In genomic region chr19:19662866-19663291, GRCh38 we compare ENCODE assay signal across 8 cellular contexts. TPM values are rescaled to one million over a fixed set of nuclear protein-coding genes. Genes with fewer than 3 reads are reported as not detected.
DNase-seq lines count a peak whose midpoint lies in the region; ATAC-seq and TF ChIP-seq lines count a peak whose summit lies in the region.

No MANE protein-coding gene starts in this region.

- no peaks in the 10 kb centered on the region for H3K9me3 ChIP-seq in HAP-1

- H3K4me1 ChIP-seq in HAP-1 (peaks cover 7% of the 10 kb centered on the region), foreskin keratinocyte (no peaks in the 10 kb centered on the region)

- POLR2A ChIA-PET in T-cell (lab: Charles Lee), result interaction anchor here in 1 of 2 donors (0.6 kb wide), 1 partner anchor 1361 kb away, joined by 3 read pairs; no protein-coding TSS in a partner anchor

- no peak overlapping the region for H3K27ac ChIP-seq in foreskin keratinocyte

- H3K4me1 Mint-ChIP-seq in T-cell, result peaks cover 29 to 47% (median 41%) of the 10 kb centered on the region in 3 donors

- TF ChIP-seq CTCF in AG09309 (IDR thresholded peaks at IDR 0.05; ENCODE audit: control insufficient read depth, insufficient read depth, low read depth, low read length, missing control alignments) (no peak), foreskin keratinocyte (conservative IDR thresholded peaks at IDR 0.05) (no peak)

- H3K4me3 ChIP-seq in AG09309 (ENCODE audit: control insufficient read depth, low read depth, low read length) (peak overlapping the region; percentile 95), HAP-1 (peak overlapping the region; percentile 84), skeletal muscle cell (ENCODE audit: low read depth, low read length) (peak overlapping the region; percentile 98)

- CTCF ChIA-PET in T-cell (lab: Charles Lee), result no interaction called here

- H3K36me3 ChIP-seq in HAP-1 (replicated peaks), result peaks cover 30% of the 10 kb centered on the region

- in situ Hi-C loops in HAP-1 (cut with MboI; ENCODE audit: low sequenced_read_pairs), result no loop called here

- peak overlapping the region; percentile 89 to 94 for H3K27ac Mint-ChIP-seq in T-cell

- H3K4me3 Mint-ChIP-seq in T-cell, result peak overlapping the region; percentile 78 to 92 (median 88)

- no peaks in the 10 kb centered on the region for H3K9me3 Mint-ChIP-seq in T-cell

- DNase-seq in AG09309 (ENCODE audit: low read depth) (no peak), HAP-1 (ENCODE audit: low spot score in 2 of 2) (peak; percentile 5 to 50), T-cell (no peak), foreskin keratinocyte (peak in 1 of 2 donors; percentile 27), skeletal muscle cell (ENCODE audit: low read depth) (no peak), amniotic stem cell (lab: John Stamatoyannopoulos, UW) (no peak), NCI-H1417 treated with DMSO at 0.1 percent for 48 hours (lab: John Stamatoyannopoulos, UW) (no peak)

- no peaks in the 10 kb centered on the region for H3K27me3 ChIP-seq in HAP-1 (ENCODE audit: low read depth)
- H3K27me3 ChIP-seq in foreskin keratinocyte, result no peaks in the 10 kb centered on the region

- H3K36me3 Mint-ChIP-seq in T-cell, result peaks cover 20% of the 10 kb centered on the region

- no peaks in the 10 kb centered on the region for H3K27me3 Mint-ChIP-seq in T-cell

- ATAC-seq in T-cell (replicated peaks in 1 of 4) (peak in 1 of 4 experiments; percentile 0), foreskin keratinocyte (peak; percentile 7), HG02610 (IDR thresholded peaks at IDR 0.05; ENCODE audit: unreplicated experiment) (no peak)

RNA-seq across cellular contexts. Expression of gene ATP13A1, which starts 0.6 kb away (rescaled TPM):
- total RNA-seq in T-cell, result 100 to 1,000 TPM in 3 of 5 donors, 10 to 100 TPM in 2; 80.4 to 170 (median 156) TPM
- 33.3 and 35.6 TPM in 2 replicates for total RNA-seq in foreskin keratinocyte
- 30.2 and 32.3 TPM in 2 replicates for polyA plus RNA-seq in foreskin keratinocyte

RNA-seq across cellular contexts. Expression of gene ZNF101, which starts 5.8 kb away (rescaled TPM):
- total RNA-seq in T-cell, result 100 to 1,000 TPM in 3 of 5 donors, 10 to 100 TPM in 2; 66.2 to 180 (median 164) TPM
- total RNA-seq in foreskin keratinocyte, result 12.3 and 12.6 TPM in 2 replicates
- polyA plus RNA-seq in foreskin keratinocyte, result 6.0 and 6.1 TPM in 2 replicates

RNA-seq across cellular contexts. Expression of gene GMIP, which starts 19.4 kb away (rescaled TPM):
- 100 to 1,000 TPM in 4 of 5 donors, 10 to 100 TPM in 1; 99.5 to 148 (median 133) TPM for total RNA-seq in T-cell
- total RNA-seq in foreskin keratinocyte, result 8.0 TPM in 2 replicates
- 6.9 and 8.2 TPM in 2 replicates for polyA plus RNA-seq in foreskin keratinocyte

RNA-seq across cellular contexts. Expression of gene LPAR2, which starts 34.9 kb away (rescaled TPM):
- total RNA-seq in T-cell, result 100 to 1,000 TPM in 1 of 5 donors, 10 to 100 TPM in 4; 78.3 to 106 (median 82.4) TPM
- 12.6 and 15.1 TPM in 2 replicates for total RNA-seq in foreskin keratinocyte
- polyA plus RNA-seq in foreskin keratinocyte, result 16.5 and 19.6 TPM in 2 replicates

RNA-seq across cellular contexts. Expression of gene PBX4, which starts 44.4 kb away (rescaled TPM):
- total RNA-seq in T-cell (10 to 100 TPM; 40.9 to 48.3 (median 42.7) TPM), foreskin keratinocyte (1.9 and 2.3 TPM in 2 replicates)
- polyA plus RNA-seq in foreskin keratinocyte, result 3.1 and 3.2 TPM in 2 replicates

Comparison
In these comparisons a context has a peak if more than half of its experiments do, and no peak if none do; other contexts are left out.
1. DNase-seq: peak in HAP-1 (2 of 2); none in AG09309 (single experiment), T-cell (0 of 34), skeletal muscle cell (single experiment), amniotic stem cell (single experiment) and NCI-H1417 treated with DMSO at 0.1 percent for 48 hours (single experiment).
2. RNA of gene GMIP, which starts 19.4 kb away (total RNA-seq): 99.5 to 148 TPM in T-cell; 8.0 TPM in foreskin keratinocyte; every median in the first group is over 10 times any median in the second.
3. Peak in every context shown above with its lines, with median percentiles within 50 percentile points of each other: H3K4me3 ChIP-seq.